In the genomic region with DNA sequence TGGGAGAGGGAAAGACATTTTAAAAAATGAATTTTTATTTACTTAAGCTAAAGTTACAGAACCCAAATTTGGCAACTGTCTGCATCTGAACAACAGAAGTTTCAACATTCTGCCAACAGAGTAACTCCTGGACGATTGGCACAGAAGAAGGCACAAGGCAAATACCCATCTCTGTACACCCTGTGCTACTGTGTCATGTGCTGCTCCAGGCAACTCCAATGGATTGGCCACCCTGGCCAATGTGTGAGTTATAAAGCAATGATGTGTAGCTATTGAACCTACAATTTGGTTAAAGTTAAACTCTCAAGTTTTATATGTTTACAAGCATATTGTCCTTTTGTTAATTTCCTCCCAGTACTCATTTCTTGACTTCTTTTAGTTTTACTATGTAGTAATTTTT, we compare ENCODE assay signal across 11 cellular contexts. TPM values are rescaled to one million over a fixed set of nuclear protein-coding genes. Genes with fewer than 3 reads are reported as not detected.
DNase-seq lines count a peak whose midpoint lies in the region; ATAC-seq and TF ChIP-seq lines count a peak whose summit lies in the region.
"Had no signal": no experiment of that assay in that cellular context is flagged by ENCODE, and none has a peak within 500 bp of the region (broad histone marks: within the 10 kb centered on the region; RNA-seq: fewer than 3 reads in every experiment).

No MANE protein-coding gene starts in this region.

- in situ Hi-C loops in Panc1 (cut with HindIII; ENCODE audit: low pct_unique_long_range_greater_than_20kb, low sequenced_read_pairs) = no loop called here

- H3K27me3 Mint-ChIP-seq in CD4-positive, alpha-beta T cell = peaks cover 19% of the 10 kb centered on the region

- no peak for TF ChIP-seq POLR2A in ovary (IDR thresholded peaks at IDR 0.05)

- no peaks in the 10 kb centered on the region for H3K4me1 Mint-ChIP-seq in CD4-positive, alpha-beta T cell (ENCODE audit: low read depth)

- TF ChIP-seq CTCF in Panc1 (IDR thresholded peaks at IDR 0.05) (no peak), upper lobe of right lung (IDR thresholded peaks at IDR 0.05) (no peak), ovary (IDR thresholded peaks at IDR 0.05) (no peak)
- TF ChIP-seq CTCF in CD4-positive, alpha-beta T cell (IDR thresholded peaks at IDR 0.05) = no peak

- TF ChIP-seq EP300 in ovary (IDR thresholded peaks at IDR 0.05) = no peak

- ATAC-seq in Panc1 = no peak
- ATAC-seq in upper lobe of right lung = peak; percentile 53
- no peak for ATAC-seq in CD4-positive, alpha-beta T cell (ENCODE audit: poor library complexity)

- H3K36me3 ChIP-seq in Panc1 (ENCODE audit: control insufficient read depth, insufficient read depth, low read length) (no peaks in the 10 kb centered on the region), muscle layer of colon (ENCODE audit: insufficient read depth, low read length) (no peaks in the 10 kb centered on the region), upper lobe of right lung (no peaks in the 10 kb centered on the region), ovary (no peaks in the 10 kb centered on the region)

- no peak overlapping the region for H3K27ac Mint-ChIP-seq in CD4-positive, alpha-beta T cell

- H3K9me3 Mint-ChIP-seq in CD4-positive, alpha-beta T cell = no peaks in the 10 kb centered on the region

- H3K9ac ChIP-seq in muscle layer of colon (ENCODE audit: low read length) = no peak overlapping the region

- H3K27ac ChIP-seq in Panc1 (ENCODE audit: low read length) (peak overlapping the region; percentile 81), muscle layer of colon (ENCODE audit: low read depth, low read length) (peak overlapping the region; percentile 49), upper lobe of right lung (peak overlapping the region; percentile 12), ovary (no peak overlapping the region)
- H3K27ac ChIP-seq in CD4-positive, alpha-beta T cell (ENCODE audit: low read depth, low read length) = no peak overlapping the region

- no peaks in the 10 kb centered on the region for H3K36me3 Mint-ChIP-seq in CD4-positive, alpha-beta T cell (ENCODE audit: low read depth)

- H3K4me3 Mint-ChIP-seq in CD4-positive, alpha-beta T cell = no peak overlapping the region

- H3K4me3 ChIP-seq in Panc1 (ENCODE audit: low read depth in 2 of 2, low read length in 2 of 2) (no peak overlapping the region), muscle layer of colon (ENCODE audit: low read depth in 1 of 2, low read length in 2 of 2) (no peak overlapping the region), upper lobe of right lung (no peak overlapping the region), ovary (no peak overlapping the region)

- intact Hi-C loops in Panc1 (cut with micrococcal nuclease; ENCODE audit: unreplicated experiment) (no loop called here), upper lobe of right lung (cut with DNase I) (no loop called here), ovary (cut with DNase I) (no loop called here)
- intact Hi-C loops in CD4-positive, alpha-beta T cell (cut with DNase I, micrococcal nuclease) = no loop called here

- H3K4me1 ChIP-seq in Panc1 (ENCODE audit: control insufficient read depth, insufficient read depth, low read length) = peaks cover 26% of the 10 kb centered on the region
- peaks cover 73% of the 10 kb centered on the region for H3K4me1 ChIP-seq in muscle layer of colon (ENCODE audit: insufficient read depth, low read length)
- H3K4me1 ChIP-seq in upper lobe of right lung = peaks cover 64% of the 10 kb centered on the region
- H3K4me1 ChIP-seq in ovary (ENCODE audit: insufficient read depth) = peaks cover 8% of the 10 kb centered on the region

- no peaks in the 10 kb centered on the region for H3K9me3 ChIP-seq in Panc1 (ENCODE audit: control insufficient read depth, insufficient read depth, low read depth, low read length)
- H3K9me3 ChIP-seq in muscle layer of colon (ENCODE audit: low read length) = no peaks in the 10 kb centered on the region
- H3K9me3 ChIP-seq in upper lobe of right lung = no peaks in the 10 kb centered on the region
- no peaks in the 10 kb centered on the region for H3K9me3 ChIP-seq in ovary
- H3K9me3 ChIP-seq in CD4-positive, alpha-beta T cell (ENCODE audit: control insufficient read depth, low read length) = no peaks in the 10 kb centered on the region

- POLR2A ChIA-PET in Panc1 (lab: Charles Lee) = interaction anchor here (0.6 kb wide), 1 partner anchor 472 kb away, joined by 4 read pairs; no protein-coding TSS in a partner anchor
- POLR2A ChIA-PET in CD4-positive, alpha-beta T cell (lab: Charles Lee) = no interaction called here

- DNase-seq in Panc1 (ENCODE audit: low read depth, low spot score) (no peak), fibroblast of gingiva (ENCODE audit: low read depth) (peak; percentile 85), upper lobe of right lung (no peak), NAMALWA (ENCODE audit: low spot score) (no peak), ovary (no peak)
- no peak for DNase-seq in CD4-positive, alpha-beta T cell
- DNase-seq: activated CD4-positive, alpha-beta T cell treated with anti-CD3 and anti-CD28 coated beads, Interleukin-2, amount 50 U/mL, for 48 hours; activated gamma-delta T cell treated with Interleukin-2 at 50 U/mL for 16 hours; NCI-H187 treated with DMSO at 0.1 percent for 48 hours; NK-92 treated with Interleukin-12 subunit alpha and Interleukin-12 subunit beta, amount 100 ng/mL, for 24 hours had no signal

- BruUV-seq in Panc1 (replicated peaks; lab: Mats Ljungman, UMichigan) = no TSS peak

- WGBS in ovary, 3 donors = 0 to 50% (median 31%) methylated on average over 1 of the region's 1 CpG

- CTCF ChIA-PET in Panc1 (lab: Charles Lee) = no interaction called here
- CTCF ChIA-PET in CD4-positive, alpha-beta T cell (lab: Charles Lee) = no interaction called here

- H3K27me3 ChIP-seq in Panc1 (ENCODE audit: control insufficient read depth, insufficient read depth, low read length) (no peaks in the 10 kb centered on the region), muscle layer of colon (ENCODE audit: control insufficient read depth in 1 of 2, insufficient read depth in 2 of 2, low read length in 2 of 2) (no peaks in the 10 kb centered on the region), upper lobe of right lung (no peaks in the 10 kb centered on the region), ovary (no peaks in the 10 kb centered on the region)
- H3K27me3 ChIP-seq in CD4-positive, alpha-beta T cell (ENCODE audit: control insufficient read depth, insufficient read depth, low read length) = peaks cover 5% of the 10 kb centered on the region

RNA-seq across cellular contexts. Expression of gene STARD13, which starts 6.1 kb away (rescaled TPM):
- 6.5 TPM for total RNA-seq in Panc1 (2021; ENCODE audit: unreplicated experiment)
- polyA plus RNA-seq in Panc1 (2012; ENCODE audit: insufficient read length) = 2.8 TPM
- total RNA-seq in upper lobe of right lung = 60.4 TPM
- 10 to 100 TPM in 6 of 7 donors, 1 to 10 TPM in 1; 8.1 to 31.5 (median 14.0) TPM for total RNA-seq in ovary
- polyA plus RNA-seq in ovary = 10 to 100 TPM in 1 of 2 donors, 1 to 10 TPM in 1; 7.2 to 17.1 TPM
- total RNA-seq in CD4-positive, alpha-beta T cell = not detected

Comparison
In these comparisons a context has a peak if more than half of its experiments do, and no peak if none do; other contexts are left out.
1. H3K27ac ChIP-seq: peak in Panc1 (single experiment), muscle layer of colon (single experiment) and upper lobe of right lung (single experiment); none in ovary (0 of 2) and CD4-positive, alpha-beta T cell (single experiment).